ENCODE assay signal across 8 cellular contexts in the genomic region with DNA sequence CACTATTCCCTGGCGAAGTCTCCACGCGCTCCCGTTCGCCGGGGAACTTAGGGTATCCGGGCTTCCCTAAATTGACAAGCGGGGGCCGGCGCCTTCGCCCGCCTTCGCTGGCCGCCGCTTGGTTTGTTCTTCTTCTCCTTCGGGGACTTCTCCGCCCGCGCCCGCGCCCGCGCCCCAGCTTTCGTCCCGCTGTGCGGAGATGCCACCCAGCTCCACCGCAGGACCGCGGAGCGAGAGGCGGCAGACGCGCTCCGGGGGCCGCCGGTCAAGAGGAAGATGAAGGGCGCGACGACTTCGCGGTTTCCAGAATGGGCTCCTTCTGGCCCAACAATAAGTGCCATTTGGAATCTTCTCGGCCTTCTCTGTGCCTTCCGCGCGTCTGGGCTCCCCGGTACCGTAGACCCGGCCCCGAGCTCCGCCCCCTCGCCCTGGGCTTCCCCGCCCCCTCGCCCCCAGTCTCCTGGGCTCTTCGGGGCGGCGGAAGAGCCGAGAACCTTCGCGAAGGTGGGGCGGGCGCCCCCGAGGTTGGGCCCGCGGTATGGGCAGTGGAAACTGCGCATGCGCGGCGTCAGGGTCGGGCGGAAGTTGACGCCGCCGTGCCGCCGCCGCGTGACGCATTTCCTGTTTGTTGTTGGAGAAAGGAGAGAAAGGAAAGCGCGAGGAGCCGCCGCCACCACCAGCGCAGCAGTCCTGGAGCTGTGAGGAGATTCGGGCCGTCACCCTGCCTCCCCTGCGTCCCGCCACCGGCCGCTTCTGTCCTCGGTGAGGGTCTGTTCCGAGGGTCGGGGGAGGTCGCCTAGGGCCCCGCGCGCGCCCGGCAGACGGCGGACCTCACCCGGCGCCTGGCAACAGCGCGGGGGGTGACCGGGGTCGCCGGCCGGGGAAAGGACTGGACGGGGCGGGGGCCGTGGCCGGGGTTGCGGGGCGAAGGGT. TPM values are rescaled to one million over a fixed set of nuclear protein-coding genes. Genes with fewer than 3 reads are reported as not detected.
DNase-seq lines count a peak whose midpoint lies in the region; ATAC-seq and TF ChIP-seq lines count a peak whose summit lies in the region.

DNAJB6 (plus strand) TSS at position 622 of the 933 bp plus-strand sequence. CDS start 21,569 bp downstream, outside the sequence.

- POLR2A ChIA-PET in naive thymus-derived CD8-positive, alpha-beta T cell (lab: Charles Lee) = interaction anchor here (1.1 to 1.4 kb wide), 2 partner anchors 44 to 290 kb away, joined by 3 read pairs; no protein-coding TSS in a partner anchor

- H3K4me3 ChIP-seq in LNCaP clone FGC (ENCODE audit: low read depth, low read length) (peak within 1 kb of the TSS; percentile 87), fibroblast of mammary gland (ENCODE audit: control insufficient read depth, low read depth, low read length) (peak within 1 kb of the TSS; percentile 90)

- peak within 1 kb of the TSS; percentile 96 for H3K27ac Mint-ChIP-seq in activated T-helper 2 cell treated with anti-CD3 and anti-CD28 coated beads, Interferon-gamma antibody, Interleukin-2, Interleukin-4, amounts not matched to agents 10 μg/mL and 5 μg/mL and 100 μg/mL, durations not matched to agents 14 hours and 24 hours and 36 hours
- H3K27ac Mint-ChIP-seq in naive thymus-derived CD8-positive, alpha-beta T cell = peak within 1 kb of the TSS; percentile 97 to 100 (median 99)
- H3K27ac Mint-ChIP-seq in stimulated activated naive B cell treated with anti-CD40 and anti-IgM and Interleukin-4, amounts not matched to agents 10 μg/mL and 1 μg/mL and 100 μg/mL, for 72 hours = peak within 1 kb of the TSS; percentile 98

- H3K27me3 Mint-ChIP-seq in activated T-helper 2 cell treated with anti-CD3 and anti-CD28 coated beads, Interferon-gamma antibody, Interleukin-2, Interleukin-4, amounts not matched to agents 10 μg/mL and 5 μg/mL and 100 μg/mL, durations not matched to agents 14 hours and 24 hours and 36 hours (ENCODE audit: low read depth) = peaks cover 11% of the 10 kb centered on the region
- peaks cover 0 to 4% (median 1%) of the 10 kb centered on the region in 5 donors for H3K27me3 Mint-ChIP-seq in naive thymus-derived CD8-positive, alpha-beta T cell
- H3K27me3 Mint-ChIP-seq in stimulated activated naive B cell treated with anti-CD40 and anti-IgM and Interleukin-4, amounts not matched to agents 10 μg/mL and 1 μg/mL and 100 μg/mL, for 72 hours = no peaks in the 10 kb centered on the region

- peaks cover 27% of the 10 kb centered on the region for H3K4me1 Mint-ChIP-seq in activated T-helper 2 cell treated with anti-CD3 and anti-CD28 coated beads, Interferon-gamma antibody, Interleukin-2, Interleukin-4, amounts not matched to agents 10 μg/mL and 5 μg/mL and 100 μg/mL, durations not matched to agents 14 hours and 24 hours and 36 hours (ENCODE audit: low read depth)
- peaks cover 21 to 53% (median 42%) of the 10 kb centered on the region in 4 donors for H3K4me1 Mint-ChIP-seq in naive thymus-derived CD8-positive, alpha-beta T cell
- H3K4me1 Mint-ChIP-seq in stimulated activated naive B cell treated with anti-CD40 and anti-IgM and Interleukin-4, amounts not matched to agents 10 μg/mL and 1 μg/mL and 100 μg/mL, for 72 hours = peaks cover 48 to 78% of the 10 kb centered on the region in 2 donors

- DNase-seq in EH (ENCODE audit: low read depth) (peak; percentile 93), GOT3 (lab: John Stamatoyannopoulos, UW) (peak; percentile 74), LNCaP clone FGC (ENCODE audit: low read depth) (peak; percentile 51), RPMI8226 (peak; percentile 97), fibroblast of mammary gland (ENCODE audit: low read depth) (peak; percentile 88)
- DNase-seq in activated T-helper 2 cell treated with anti-CD3 and anti-CD28 coated beads, Interferon-gamma antibody, Interleukin-2, Interleukin-4, amounts not matched to agents 10 μg/mL and 5 μg/mL and 100 μg/mL, durations not matched to agents 14 hours and 24 hours and 36 hours (ENCODE audit: low spot score) = peak; percentile 94
- peak; percentile 93 to 98 (median 96) for DNase-seq in naive thymus-derived CD8-positive, alpha-beta T cell
- DNase-seq in stimulated activated naive B cell treated with anti-CD40 and anti-IgM and Interleukin-4, amounts not matched to agents 10 μg/mL and 1 μg/mL and 100 μg/mL, for 72 hours = peak; percentile 93

- peak; percentile 80 to 82 for ATAC-seq in naive thymus-derived CD8-positive, alpha-beta T cell
- peak; percentile 59 to 72 for ATAC-seq in stimulated activated naive B cell treated with anti-CD40 and anti-IgM and Interleukin-4, amounts not matched to agents 10 μg/mL and 1 μg/mL and 100 μg/mL, for 72 hours (replicated peaks)

- TF ChIP-seq CTCF in LNCaP clone FGC (IDR thresholded peaks at IDR 0.05; ENCODE audit: control insufficient read depth, extremely low read depth, insufficient read depth) = no peak
- no peak for TF ChIP-seq CTCF in fibroblast of mammary gland (conservative IDR thresholded peaks at IDR 0.05; ENCODE audit: control insufficient read depth, insufficient read depth, low read depth, low read length)

- peak within 1 kb of the TSS; percentile 96 for H3K4me3 Mint-ChIP-seq in activated T-helper 2 cell treated with anti-CD3 and anti-CD28 coated beads, Interferon-gamma antibody, Interleukin-2, Interleukin-4, amounts not matched to agents 10 μg/mL and 5 μg/mL and 100 μg/mL, durations not matched to agents 14 hours and 24 hours and 36 hours (ENCODE audit: low read depth)
- peak within 1 kb of the TSS; percentile 93 to 100 (median 98) for H3K4me3 Mint-ChIP-seq in naive thymus-derived CD8-positive, alpha-beta T cell
- peak within 1 kb of the TSS; percentile 87 to 93 for H3K4me3 Mint-ChIP-seq in stimulated activated naive B cell treated with anti-CD40 and anti-IgM and Interleukin-4, amounts not matched to agents 10 μg/mL and 1 μg/mL and 100 μg/mL, for 72 hours

- peaks cover 25% of the 10 kb centered on the region for H3K36me3 Mint-ChIP-seq in activated T-helper 2 cell treated with anti-CD3 and anti-CD28 coated beads, Interferon-gamma antibody, Interleukin-2, Interleukin-4, amounts not matched to agents 10 μg/mL and 5 μg/mL and 100 μg/mL, durations not matched to agents 14 hours and 24 hours and 36 hours (ENCODE audit: low read depth)
- peaks cover 0 to 4% (median 4%) of the 10 kb centered on the region in 3 donors for H3K36me3 Mint-ChIP-seq in naive thymus-derived CD8-positive, alpha-beta T cell
- peaks cover 27 to 28% of the 10 kb centered on the region in 2 donors for H3K36me3 Mint-ChIP-seq in stimulated activated naive B cell treated with anti-CD40 and anti-IgM and Interleukin-4, amounts not matched to agents 10 μg/mL and 1 μg/mL and 100 μg/mL, for 72 hours

- intact Hi-C loops in activated T-helper 2 cell treated with anti-CD3 and anti-CD28 coated beads, Interferon-gamma antibody, Interleukin-2, Interleukin-4, amounts not matched to agents 10 μg/mL and 5 μg/mL and 100 μg/mL, durations not matched to agents 14 hours and 24 hours and 36 hours (cut with micrococcal nuclease) = loop anchor here (5.0 kb wide), 1 partner anchor 199 kb away; the partner anchor contains the start of gene UBE3C

- no peaks in the 10 kb centered on the region for H3K9me3 Mint-ChIP-seq in activated T-helper 2 cell treated with anti-CD3 and anti-CD28 coated beads, Interferon-gamma antibody, Interleukin-2, Interleukin-4, amounts not matched to agents 10 μg/mL and 5 μg/mL and 100 μg/mL, durations not matched to agents 14 hours and 24 hours and 36 hours
- H3K9me3 Mint-ChIP-seq in naive thymus-derived CD8-positive, alpha-beta T cell = peaks cover 0 to 2% (median 0%) of the 10 kb centered on the region in 9 donors
- H3K9me3 Mint-ChIP-seq in stimulated activated naive B cell treated with anti-CD40 and anti-IgM and Interleukin-4, amounts not matched to agents 10 μg/mL and 1 μg/mL and 100 μg/mL, for 72 hours = peaks cover 0 to 1% of the 10 kb centered on the region in 2 donors

RNA-seq across cellular contexts. Expression of gene DNAJB6, which starts in this region (rescaled TPM):
- 122 and 125 TPM in 2 replicates for total RNA-seq in activated T-helper 2 cell treated with anti-CD3 and anti-CD28 coated beads, Interferon-gamma antibody, Interleukin-2, Interleukin-4, amounts not matched to agents 10 μg/mL and 5 μg/mL and 100 μg/mL, durations not matched to agents 14 hours and 24 hours and 36 hours
- 100 to 1,000 TPM; 112 to 118 TPM for total RNA-seq in naive thymus-derived CD8-positive, alpha-beta T cell
- polyA plus RNA-seq in naive thymus-derived CD8-positive, alpha-beta T cell = 100 to 1,000 TPM; 113 to 159 (median 115) TPM

Comparison
In these comparisons a context has a peak if more than half of its experiments do, and no peak if none do; other contexts are left out.
1. Peak in every context shown above with its lines: DNase-seq, ATAC-seq and H3K4me3 ChIP-seq.